8 cellular contexts compared by ENCODE assay signal in the genomic region with DNA sequence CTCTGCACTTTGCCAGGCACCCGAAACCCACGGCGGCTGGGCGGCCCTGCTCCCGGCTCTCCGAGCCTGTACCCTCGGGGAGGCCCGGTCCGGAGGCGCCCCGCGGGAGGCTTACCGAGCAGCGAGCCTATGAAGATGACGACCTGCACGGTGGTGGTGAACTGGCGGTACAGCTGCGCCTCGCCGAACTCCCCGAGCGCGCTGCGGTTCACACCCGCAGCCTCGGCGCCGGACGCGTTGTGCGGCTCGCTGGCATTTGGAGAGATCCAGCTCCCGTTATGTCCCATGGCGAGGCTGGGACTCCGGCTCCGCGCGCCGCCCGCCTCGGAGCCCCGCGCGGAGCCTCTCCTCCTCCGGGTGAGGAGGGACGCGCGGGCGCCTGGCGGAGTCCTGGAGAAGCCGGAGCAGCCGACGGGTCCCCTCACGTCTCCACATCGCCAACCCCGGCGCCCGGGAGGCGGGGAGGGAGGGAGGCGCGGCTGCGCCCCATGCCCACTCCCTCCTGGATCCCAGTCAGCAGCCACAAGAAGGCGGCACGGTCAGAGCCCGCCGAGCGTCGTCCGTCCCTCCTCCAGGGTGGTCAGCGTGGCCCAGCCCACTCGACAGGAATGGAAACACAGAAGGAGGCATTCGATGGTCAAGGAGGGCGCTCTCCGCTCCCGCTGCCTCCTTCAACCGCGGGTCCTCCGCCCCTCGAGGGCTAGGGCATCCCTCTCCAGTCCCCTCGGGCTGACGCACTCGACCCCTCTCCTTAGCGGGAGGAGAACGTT. TPM values are rescaled to one million over a fixed set of nuclear protein-coding genes. Genes with fewer than 3 reads are reported as not detected.
DNase-seq lines count a peak whose midpoint lies in the region; ATAC-seq and TF ChIP-seq lines count a peak whose summit lies in the region.

A gene with protein sequence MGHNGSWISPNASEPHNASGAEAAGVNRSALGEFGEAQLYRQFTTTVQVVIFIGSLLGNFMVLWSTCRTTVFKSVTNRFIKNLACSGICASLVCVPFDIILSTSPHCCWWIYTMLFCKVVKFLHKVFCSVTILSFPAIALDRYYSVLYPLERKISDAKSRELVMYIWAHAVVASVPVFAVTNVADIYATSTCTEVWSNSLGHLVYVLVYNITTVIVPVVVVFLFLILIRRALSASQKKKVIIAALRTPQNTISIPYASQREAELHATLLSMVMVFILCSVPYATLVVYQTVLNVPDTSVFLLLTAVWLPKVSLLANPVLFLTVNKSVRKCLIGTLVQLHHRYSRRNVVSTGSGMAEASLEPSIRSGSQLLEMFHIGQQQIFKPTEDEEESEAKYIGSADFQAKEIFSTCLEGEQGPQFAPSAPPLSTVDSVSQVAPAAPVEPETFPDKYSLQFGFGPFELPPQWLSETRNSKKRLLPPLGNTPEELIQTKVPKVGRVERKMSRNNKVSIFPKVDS (minus strand): TSS at position 527 of the 770 bp plus-strand sequence. CDS start 240 bp downstream, at position 287.

- peak within 1 kb of the TSS; percentile 46 for H2BK12ac ChIP-seq in neuronal stem cell (ENCODE audit: low read length)

- peak within 1 kb of the TSS; percentile 93 for H3K4me2 ChIP-seq in neuronal stem cell (ENCODE audit: insufficient read depth, low read length, poor library complexity, severe bottlenecking)

- peak within 1 kb of the TSS; percentile 97 for H2AFZ ChIP-seq in neuronal stem cell (ENCODE audit: low read length)

- DNase-seq in Daoy (ENCODE audit: low read depth) (peak; percentile 84), HEK293T (ENCODE audit: extremely low spot score) (peak; percentile 25), RPMI7951 (ENCODE audit: low read depth) (peak; percentile 93), glomerular endothelial cell (ENCODE audit: extremely low read depth, low read depth, low spot score) (no peak), neuronal stem cell (ENCODE audit: low spot score) (peak; percentile 49)
- peak; percentile 21 for DNase-seq in activated naive CD8-positive, alpha-beta T cell treated with anti-CD3 and anti-CD28 coated beads, Interleukin-2, amount 50 U/mL, for 24 hours

- H2BK15ac ChIP-seq in neuronal stem cell (ENCODE audit: low read length) = peak within 1 kb of the TSS; percentile 91

- peak within 1 kb of the TSS; percentile 13 for H2BK5ac ChIP-seq in neuronal stem cell (ENCODE audit: low read length)

- CTCF ChIA-PET in HEK293T (lab: Yijun Ruan, JAX) = no interaction called here

- H3K14ac ChIP-seq in neuronal stem cell (ENCODE audit: low read length) = peak within 1 kb of the TSS; percentile 94

- peak within 1 kb of the TSS; percentile 30 to 93 for H3K4me3 ChIP-seq in neuronal stem cell (ENCODE audit: low read length in 2 of 2)

- peaks cover 19% of the 10 kb centered on the region for H3K4me1 Mint-ChIP-seq in activated naive CD8-positive, alpha-beta T cell treated with anti-CD3 and anti-CD28 coated beads, Interleukin-2, amount 50 U/mL, for 24 hours

- H3K18ac ChIP-seq in neuronal stem cell (ENCODE audit: low read length) = peak within 1 kb of the TSS; percentile 98

- peaks cover 0 to 18% of the 10 kb centered on the region in 2 donors for H3K9me3 ChIP-seq in neuronal stem cell (replicated peaks in 1 of 2; ENCODE audit: control insufficient read depth in 2 of 2, insufficient read depth in 1 of 2, low read depth in 1 of 2, low read length in 2 of 2)

- WGBS in neuronal stem cell (ENCODE audit: extremely low coverage in 2 of 2, insufficient read length in 2 of 2, insufficient replicate concordance in 1 of 2), 2 donors = no CpG with 5 or more reads among the region's 84 CpGs

- H3K4me1 ChIP-seq in neuronal stem cell (ENCODE audit: control insufficient read depth in 2 of 2, insufficient read depth in 1 of 2, low read depth in 1 of 2, low read length in 2 of 2) = peaks cover 0 to 3% of the 10 kb centered on the region in 2 donors

- ATAC-seq in activated naive CD8-positive, alpha-beta T cell treated with anti-CD3 and anti-CD28 coated beads, Interleukin-2, amount 50 U/mL, for 24 hours = peak; percentile 2
- ATAC-seq in GM19455 (IDR thresholded peaks at IDR 0.05; ENCODE audit: unreplicated experiment) = no peak
- no peak for ATAC-seq in HG03039 (IDR thresholded peaks at IDR 0.05; ENCODE audit: unreplicated experiment)

- H3K4ac ChIP-seq in neuronal stem cell (ENCODE audit: low read length) = no peak within 1 kb of the TSS

- peaks cover 7% of the 10 kb centered on the region for H3K9me3 Mint-ChIP-seq in activated naive CD8-positive, alpha-beta T cell treated with anti-CD3 and anti-CD28 coated beads, Interleukin-2, amount 50 U/mL, for 24 hours

- H3K79me1 ChIP-seq in neuronal stem cell (ENCODE audit: low read depth, low read length) = peaks cover 5% of the 10 kb centered on the region

- POLR2A ChIA-PET in HEK293T (lab: Yijun Ruan, JAX) = interaction anchor here (1.0 to 7.0 kb wide), 6 partner anchors 12 to 137 kb away, joined by 4 to 54 read pairs (median 6); a partner anchor contains a TSS

- H3K4me3 Mint-ChIP-seq in activated naive CD8-positive, alpha-beta T cell treated with anti-CD3 and anti-CD28 coated beads, Interleukin-2, amount 50 U/mL, for 24 hours = peak within 1 kb of the TSS; percentile 78

- peak within 1 kb of the TSS; percentile 96 for H2BK120ac ChIP-seq in neuronal stem cell (ENCODE audit: low read depth, low read length)

- H3K27me3 Mint-ChIP-seq in activated naive CD8-positive, alpha-beta T cell treated with anti-CD3 and anti-CD28 coated beads, Interleukin-2, amount 50 U/mL, for 24 hours = peaks cover 30% of the 10 kb centered on the region

- H3K36me3 ChIP-seq in neuronal stem cell (replicated peaks in 1 of 2; ENCODE audit: control insufficient read depth in 2 of 2, insufficient read depth in 2 of 2, low read length in 2 of 2) = no peaks in the 10 kb centered on the region

- H3K23ac ChIP-seq in neuronal stem cell (ENCODE audit: low read depth, low read length, poor library complexity) = peak within 1 kb of the TSS; percentile 98

- H2AK5ac ChIP-seq in neuronal stem cell (ENCODE audit: low read depth, low read length) = peak within 1 kb of the TSS; percentile 95

- no peak within 1 kb of the TSS for H4K91ac ChIP-seq in neuronal stem cell (ENCODE audit: low read depth, low read length, poor library complexity)

- H3K27ac Mint-ChIP-seq in activated naive CD8-positive, alpha-beta T cell treated with anti-CD3 and anti-CD28 coated beads, Interleukin-2, amount 50 U/mL, for 24 hours = peak within 1 kb of the TSS; percentile 76

- H3K36me3 Mint-ChIP-seq in activated naive CD8-positive, alpha-beta T cell treated with anti-CD3 and anti-CD28 coated beads, Interleukin-2, amount 50 U/mL, for 24 hours (ENCODE audit: low read depth) = no peaks in the 10 kb centered on the region

- H3K27ac ChIP-seq in neuronal stem cell (replicated peaks; ENCODE audit: low read length) = peak within 1 kb of the TSS; percentile 9

- H3K9ac ChIP-seq in neuronal stem cell (ENCODE audit: low read depth, low read length, poor library complexity) = peak within 1 kb of the TSS; percentile 96

- H3K27me3 ChIP-seq in neuronal stem cell (ENCODE audit: control insufficient read depth in 3 of 3, insufficient read depth in 3 of 3, low read depth in 1 of 3, low read length in 3 of 3) = peaks cover 0 to 76% (median 0%) of the 10 kb centered on the region in 3 experiments

- H4K8ac ChIP-seq in neuronal stem cell (ENCODE audit: low read depth, low read length) = peak within 1 kb of the TSS; percentile 98

TF ChIP-seq in HEK293T, 16 proteins besides CTCF, POLR2A, EP300 and RAD21:
- TF ChIP-seq L3MBTL2 (conservative IDR thresholded peaks at IDR 0.05) (peak; percentile 72; the same call in 1 of the 2 replicates), NFRKB (IDR thresholded peaks at IDR 0.05) (no peak)

RNA-seq across cellular contexts. Expression of the gene that starts here (rescaled TPM):
- 29.5 and 32.4 TPM in 2 replicates for total RNA-seq in Daoy (2014; rRNA removed; shearing (Covaris generic))
- total RNA-seq in RPMI7951 (2014; rRNA removed; shearing (Covaris generic)) = 44.5 and 50.8 TPM in 2 replicates
- total RNA-seq in glomerular endothelial cell = 24.0 and 26.5 TPM in 2 replicates
- 10.5 TPM for polyA plus RNA-seq in neuronal stem cell (2013, experiment 1 of 2)
- polyA plus RNA-seq in neuronal stem cell (2013, experiment 2 of 2) = 10.3 TPM
